In genomic region chr19:49507803-49508494, GRCh38 we compare ENCODE assay signal across 24 cellular contexts. TPM values are rescaled to one million over a fixed set of nuclear protein-coding genes. Genes with fewer than 3 reads are reported as not detected.
DNase-seq lines count a peak whose midpoint lies in the region; ATAC-seq, FAIRE-seq and TF ChIP-seq lines count a peak whose summit lies in the region.
"Had no signal": no experiment of that assay in that cellular context is flagged by ENCODE, and none has a peak within 500 bp of the region (broad histone marks: within the 10 kb centered on the region; RNA-seq: fewer than 3 reads in every experiment).

No MANE protein-coding gene starts in this region.

- no peak overlapping the region for H2BK20ac ChIP-seq in H9 (ENCODE audit: low read depth, low read length, poor library complexity, severe bottlenecking)

- H3K23me2 ChIP-seq in H9 (ENCODE audit: insufficient read length, low read depth, low read length, poor library complexity, severe bottlenecking): peaks cover 6% of the 10 kb centered on the region

- H3K56ac ChIP-seq in H9 (ENCODE audit: insufficient read length, low read depth, low read length): no peak overlapping the region

- peaks cover 9 to 34% (median 20%) of the 10 kb centered on the region in 4 donors for H3K4me1 Mint-ChIP-seq in CD4-positive, CD25-positive, alpha-beta regulatory T cell
- H3K4me1 Mint-ChIP-seq in H9: peaks cover 12 to 16% of the 10 kb centered on the region in 2 experiments
- H3K4me1 Mint-ChIP-seq in astrocyte (ENCODE audit: low read depth, unreplicated experiment): peaks cover 5% of the 10 kb centered on the region
- H3K4me1 Mint-ChIP-seq in HFFc6 (ENCODE audit: low read depth): peaks cover 16% of the 10 kb centered on the region

- H3K18ac ChIP-seq in H9 (ENCODE audit: insufficient read length, low read depth, low read length): no peak overlapping the region
- H3K18ac ChIP-seq in neuronal stem cell (ENCODE audit: low read length): no peak overlapping the region

- H2BK120ac ChIP-seq in H9 (ENCODE audit: low read depth, low read length, poor library complexity, severe bottlenecking): no peak overlapping the region
- no peak overlapping the region for H2BK120ac ChIP-seq in neuronal stem cell (ENCODE audit: low read depth, low read length)

- H3K14ac ChIP-seq in H9 (ENCODE audit: insufficient read depth, low read length) (no peak overlapping the region), neuronal stem cell (ENCODE audit: low read length) (no peak overlapping the region)

- H4K5ac ChIP-seq in H9 (ENCODE audit: insufficient read length, low read depth, low read length): no peak overlapping the region

- H3K27ac Mint-ChIP-seq in CD4-positive, CD25-positive, alpha-beta regulatory T cell: peak overlapping the region in 2 of 3 donors; percentile 14 to 60
- H3K27ac Mint-ChIP-seq in H9 (peak overlapping the region in 2 of 3 experiments; percentile 20 to 49; a peak in 2 of 7 replicates), astrocyte (ENCODE audit: unreplicated experiment) (peak overlapping the region; percentile 18), HFFc6 (no peak overlapping the region)
- H3K27ac Mint-ChIP-seq: memory B cell had no signal

- no peaks in the 10 kb centered on the region for H3K9me3 ChIP-seq in CD4-positive, CD25-positive, alpha-beta regulatory T cell (ENCODE audit: control insufficient read depth in 2 of 2, low read length in 2 of 2)
- no peaks in the 10 kb centered on the region for H3K9me3 ChIP-seq in H9 (ENCODE audit: control insufficient read depth, low read depth, low read length)
- no peaks in the 10 kb centered on the region for H3K9me3 ChIP-seq in astrocyte (ENCODE audit: insufficient read depth, low read depth, low read length)
- no peaks in the 10 kb centered on the region for H3K9me3 ChIP-seq in neuronal stem cell (replicated peaks in 1 of 2; ENCODE audit: control insufficient read depth in 2 of 2, insufficient read depth in 1 of 2, low read depth in 1 of 2, low read length in 2 of 2)
- H3K9me3 ChIP-seq: gastrocnemius medialis had no signal

- H2BK12ac ChIP-seq in H9 (ENCODE audit: insufficient read length, low read depth, low read length) (no peak overlapping the region), neuronal stem cell (ENCODE audit: low read length) (no peak overlapping the region)

- H3K9me3 Mint-ChIP-seq in CD4-positive, CD25-positive, alpha-beta regulatory T cell: no peaks in the 10 kb centered on the region
- no peaks in the 10 kb centered on the region; a peak in 2 of 5 replicates for H3K9me3 Mint-ChIP-seq in H9
- H3K9me3 Mint-ChIP-seq in astrocyte (ENCODE audit: unreplicated experiment): peaks cover 2% of the 10 kb centered on the region
- no peaks in the 10 kb centered on the region for H3K9me3 Mint-ChIP-seq in HFFc6
- H3K9me3 Mint-ChIP-seq: memory B cell had no signal

- no peak overlapping the region for H2BK5ac ChIP-seq in H9 (ENCODE audit: insufficient read length, low read length)
- no peak overlapping the region for H2BK5ac ChIP-seq in neuronal stem cell (ENCODE audit: low read length)

- TF ChIP-seq CTCF in H9 (conservative IDR thresholded peaks at IDR 0.05) (no peak), astrocyte (IDR thresholded peaks at IDR 0.05; ENCODE audit: insufficient read depth, low read depth, low read length) (no peak), HFFc6 (IDR thresholded peaks at IDR 0.05) (no peak)

- H3K79me1 ChIP-seq in H9 (ENCODE audit: insufficient read depth, low read depth, low read length, poor library complexity, severe bottlenecking): no peaks in the 10 kb centered on the region
- H3K79me1 ChIP-seq in neuronal stem cell (ENCODE audit: low read depth, low read length): peaks cover 1% of the 10 kb centered on the region

- H2BK15ac ChIP-seq in H9 (ENCODE audit: low read depth, low read length) (no peak overlapping the region), neuronal stem cell (ENCODE audit: low read length) (no peak overlapping the region)

- no peak for ATAC-seq in CD4-positive, CD25-positive, alpha-beta regulatory T cell (ENCODE audit: low read depth in 2 of 2)
- ATAC-seq: activated CD4-positive, CD25-positive, alpha-beta regulatory T cell treated with anti-CD3 and anti-CD28 coated beads, Interleukin-2, amount 50 U/mL, for 24 hours; gastrocnemius medialis had no signal

- no peak for FAIRE-seq in astrocyte (lab: Jason Lieb, UNC)
- FAIRE-seq: D721Med, endometrium had no signal

- no peak overlapping the region for H3K4me3 ChIP-seq in CD4-positive, CD25-positive, alpha-beta regulatory T cell (ENCODE audit: low read depth, low read length)
- no peak overlapping the region for H3K4me3 ChIP-seq in astrocyte (ENCODE audit: insufficient read depth, low read depth, low read length)
- H3K4me3 ChIP-seq in neuronal stem cell (ENCODE audit: low read length in 2 of 2): no peak overlapping the region
- H3K4me3 ChIP-seq: gastrocnemius medialis, skin epidermis had no signal

- no peaks in the 10 kb centered on the region for H3K36me3 ChIP-seq in CD4-positive, CD25-positive, alpha-beta regulatory T cell (ENCODE audit: control insufficient read depth, insufficient read depth, low read length)
- no peaks in the 10 kb centered on the region for H3K36me3 ChIP-seq in astrocyte (ENCODE audit: insufficient read depth, low read length)
- no peaks in the 10 kb centered on the region for H3K36me3 ChIP-seq in neuronal stem cell (replicated peaks in 1 of 2; ENCODE audit: control insufficient read depth in 2 of 2, insufficient read depth in 2 of 2, low read length in 2 of 2)
- H3K36me3 ChIP-seq: gastrocnemius medialis had no signal

- no peak for DNase-seq in CD4-positive, CD25-positive, alpha-beta regulatory T cell
- DNase-seq in H9 (no peak), astrocyte (ENCODE audit: low read depth) (no peak), neuronal stem cell (ENCODE audit: low spot score) (no peak), hypothalamus (lab: John Stamatoyannopoulos, UW) (no peak), glomerular visceral epithelial cell (ENCODE audit: extremely low spot score) (no peak), HFFc6 (no peak)
- DNase-seq: activated CD4-positive, alpha-beta T cell treated with anti-CD3 and anti-CD28 coated beads, Interleukin-2, amount 50 U/mL, for 48 hours; activated gamma-delta T cell treated with Interleukin-2 at 50 U/mL for 16 hours; activated T-cell treated with anti-CD3 and anti-CD28 coated beads for 4 hours; caudate nucleus; gastrocnemius medialis; MV-4-11; NCI-H146; NCI-H510A treated with DMSO at 0.1 percent for 48 hours; occipital lobe; Right ventricle myocardium superior; SW 1271; trophoblast cell had no signal

- H4K20me1 ChIP-seq in H9 (ENCODE audit: control insufficient read depth, insufficient read depth, insufficient read length) (no peaks in the 10 kb centered on the region), astrocyte (ENCODE audit: insufficient read depth, low read length) (no peaks in the 10 kb centered on the region)

- H3K79me2 ChIP-seq in H9 (ENCODE audit: insufficient read depth, low read length) (no peaks in the 10 kb centered on the region), astrocyte (ENCODE audit: insufficient read depth, low read length) (no peaks in the 10 kb centered on the region)

- H4K91ac ChIP-seq in H9 (ENCODE audit: insufficient read length, low read depth, low read length) (no peak overlapping the region), neuronal stem cell (ENCODE audit: low read depth, low read length, poor library complexity) (no peak overlapping the region)

- H4K8ac ChIP-seq in H9 (replicated peaks; ENCODE audit: insufficient read length, low read depth, low read length) (no peak overlapping the region), neuronal stem cell (ENCODE audit: low read depth, low read length) (no peak overlapping the region)

- peak overlapping the region in 1 of 4 donors; percentile 54 for H3K4me3 Mint-ChIP-seq in CD4-positive, CD25-positive, alpha-beta regulatory T cell
- H3K4me3 Mint-ChIP-seq in H9 (no peak overlapping the region; a peak in 1 of 5 replicates), astrocyte (ENCODE audit: unreplicated experiment) (peak overlapping the region; percentile 62), HFFc6 (no peak overlapping the region)
- H3K4me3 Mint-ChIP-seq: memory B cell had no signal

- no CpG with 5 or more reads among the region's 12 CpGs for WGBS in H9 (ENCODE audit: extremely low coverage, insufficient read length, low lambda C conversion rate)
- WGBS in neuronal stem cell (ENCODE audit: extremely low coverage in 2 of 2, insufficient read length in 2 of 2, insufficient replicate concordance in 1 of 2), 2 donors: no CpG with 5 or more reads among the region's 12 CpGs

- peaks cover 30% of the 10 kb centered on the region for H3K4me1 ChIP-seq in CD4-positive, CD25-positive, alpha-beta regulatory T cell (ENCODE audit: control insufficient read depth, insufficient read depth, low read length, poor library complexity, severe bottlenecking)
- H3K4me1 ChIP-seq in H9 (ENCODE audit: insufficient read depth, low read length) (no peaks in the 10 kb centered on the region), astrocyte (ENCODE audit: insufficient read depth, low read length) (peaks cover 10% of the 10 kb centered on the region), neuronal stem cell (ENCODE audit: control insufficient read depth in 2 of 2, insufficient read depth in 1 of 2, low read depth in 1 of 2, low read length in 2 of 2) (peaks cover 4 to 16% of the 10 kb centered on the region in 2 donors)

- H3T11ph ChIP-seq in H9 (ENCODE audit: low read length): no peak overlapping the region

- H3K9ac ChIP-seq in H9 (ENCODE audit: extremely low read depth, insufficient read length, low read length) (no peak overlapping the region), astrocyte (ENCODE audit: low read length) (no peak overlapping the region), neuronal stem cell (ENCODE audit: low read depth, low read length, poor library complexity) (no peak overlapping the region)

- H3K27ac ChIP-seq in CD4-positive, CD25-positive, alpha-beta regulatory T cell (ENCODE audit: insufficient read depth, low read length, poor library complexity, severe bottlenecking): no peak overlapping the region
- no peak overlapping the region for H3K27ac ChIP-seq in H9 (ENCODE audit: insufficient read length, low read depth, low read length)
- H3K27ac ChIP-seq in astrocyte (ENCODE audit: low read depth, low read length): no peak overlapping the region
- no peak overlapping the region for H3K27ac ChIP-seq in neuronal stem cell (replicated peaks; ENCODE audit: low read length)
- H3K27ac ChIP-seq: gastrocnemius medialis, skin epidermis had no signal

- no peak overlapping the region for H3K4me2 ChIP-seq in H9 (ENCODE audit: insufficient read depth, insufficient read length, low read length)
- H3K4me2 ChIP-seq in astrocyte (ENCODE audit: low read length): no peak overlapping the region
- H3K4me2 ChIP-seq in neuronal stem cell (ENCODE audit: insufficient read depth, low read length, poor library complexity, severe bottlenecking): no peak overlapping the region

- H2AK5ac ChIP-seq in H9 (ENCODE audit: insufficient read length, low read length): no peak overlapping the region
- H2AK5ac ChIP-seq in neuronal stem cell (ENCODE audit: low read depth, low read length): no peak overlapping the region

- no peaks in the 10 kb centered on the region for H3K27me3 ChIP-seq in CD4-positive, CD25-positive, alpha-beta regulatory T cell (ENCODE audit: control insufficient read depth, insufficient read depth, low read length)
- H3K27me3 ChIP-seq in H9 (ENCODE audit: insufficient read depth, low read length) (no peaks in the 10 kb centered on the region), astrocyte (ENCODE audit: insufficient read depth, low read length) (no peaks in the 10 kb centered on the region), neuronal stem cell (ENCODE audit: control insufficient read depth in 3 of 3, insufficient read depth in 3 of 3, low read depth in 1 of 3, low read length in 3 of 3) (no peaks in the 10 kb centered on the region)
- H3K27me3 ChIP-seq: gastrocnemius medialis had no signal

- H2AFZ ChIP-seq in H9 (ENCODE audit: low read length) (no peak overlapping the region), astrocyte (ENCODE audit: low read depth, low read length) (no peak overlapping the region), neuronal stem cell (ENCODE audit: low read length) (peak overlapping the region; percentile 45)

- no peaks in the 10 kb centered on the region for H3K27me3 Mint-ChIP-seq in CD4-positive, CD25-positive, alpha-beta regulatory T cell
- H3K27me3 Mint-ChIP-seq in H9 (ENCODE audit: low read depth) (peaks cover 4% of the 10 kb centered on the region; the same call in 1 of the 2 replicates), astrocyte (ENCODE audit: low read depth, unreplicated experiment) (peaks cover 3% of the 10 kb centered on the region), HFFc6 (ENCODE audit: insufficient read depth) (0 out of 2 replicates have a peak, but pooled peaks cover 2% of the 10 kb centered on the region)
- H3K27me3 Mint-ChIP-seq: memory B cell had no signal

- peaks cover 3% of the 10 kb centered on the region for H3K36me3 Mint-ChIP-seq in CD4-positive, CD25-positive, alpha-beta regulatory T cell
- no peaks in the 10 kb centered on the region; a peak in 1 of 7 replicates for H3K36me3 Mint-ChIP-seq in H9 (ENCODE audit: insufficient read depth in 1 of 3, low read depth in 3 of 3)
- H3K36me3 Mint-ChIP-seq in astrocyte (ENCODE audit: low read depth, unreplicated experiment): peaks cover 2% of the 10 kb centered on the region
- H3K36me3 Mint-ChIP-seq in HFFc6 (ENCODE audit: low read depth): no peaks in the 10 kb centered on the region
- H3K36me3 Mint-ChIP-seq: memory B cell had no signal

- H3K23ac ChIP-seq in H9 (ENCODE audit: insufficient read length, low read depth, low read length): no peak overlapping the region
- no peak overlapping the region for H3K23ac ChIP-seq in neuronal stem cell (ENCODE audit: low read depth, low read length, poor library complexity)

- H3K4ac ChIP-seq in H9 (ENCODE audit: low read depth, low read length): no peak overlapping the region
- H3K4ac ChIP-seq in neuronal stem cell (ENCODE audit: low read length): no peak overlapping the region

RNA-seq across cellular contexts. Expression of gene FCGRT, which starts 4.5 kb away (rescaled TPM):
- 23.3 TPM for total RNA-seq in CD4-positive, CD25-positive, alpha-beta regulatory T cell
- polyA plus RNA-seq in CD4-positive, CD25-positive, alpha-beta regulatory T cell: 10 to 100 TPM; 43.0 to 63.0 (median 49.8) TPM
- total RNA-seq in H9 (2021) (41.1 and 45.4 TPM in 2 replicates), astrocyte (32.2 and 40.6 TPM in 2 replicates)
- 32.8 TPM for polyA plus RNA-seq in neuronal stem cell (2013, experiment 1 of 2)
- 29.3 TPM for polyA plus RNA-seq in neuronal stem cell (2013, experiment 2 of 2)
- 10 to 100 TPM; 33.2 to 39.3 (median 37.4) TPM for total RNA-seq in HFFc6 (2021; fragmentation: NEBNext Ultra II Directional; extraction: Animal tissue kit (Norgen Biotek cat#: 25700))

RNA-seq across cellular contexts. Expression of gene RPS11, which starts 11.7 kb away (rescaled TPM):
- total RNA-seq in CD4-positive, CD25-positive, alpha-beta regulatory T cell: 2,000 TPM
- polyA plus RNA-seq in CD4-positive, CD25-positive, alpha-beta regulatory T cell: 1,000 to 10,000 TPM; 1,810 to 2,513 (median 2,330) TPM
- 2,503 and 2,512 TPM in 2 replicates for total RNA-seq in H9 (2021)
- 1,263 and 1,399 TPM in 2 replicates for total RNA-seq in astrocyte
- 5,708 TPM for polyA plus RNA-seq in neuronal stem cell (2013, experiment 1 of 2)
- 5,584 TPM for polyA plus RNA-seq in neuronal stem cell (2013, experiment 2 of 2)
- 1,000 to 10,000 TPM; 1,343 to 1,545 (median 1,429) TPM for total RNA-seq in HFFc6 (2021; fragmentation: NEBNext Ultra II Directional; extraction: Animal tissue kit (Norgen Biotek cat#: 25700))

RNA-seq across cellular contexts. Expression of gene RCN3, which starts 19.9 kb away (rescaled TPM):
- 3.6 TPM for total RNA-seq in CD4-positive, CD25-positive, alpha-beta regulatory T cell
- 1 to 10 TPM; 1.5 to 5.5 (median 2.5) TPM for polyA plus RNA-seq in CD4-positive, CD25-positive, alpha-beta regulatory T cell
- total RNA-seq in H9 (2021) (14.5 and 15.0 TPM in 2 replicates), astrocyte (20.2 and 27.5 TPM in 2 replicates)
- polyA plus RNA-seq in neuronal stem cell (2013, experiment 1 of 2): 6.8 TPM
- polyA plus RNA-seq in neuronal stem cell (2013, experiment 2 of 2): 7.0 TPM
- 100 to 1,000 TPM; 117 to 316 (median 287) TPM for total RNA-seq in HFFc6 (2021; fragmentation: NEBNext Ultra II Directional; extraction: Animal tissue kit (Norgen Biotek cat#: 25700))

RNA-seq across cellular contexts. Expression of gene RPL13A, which starts 20.5 kb away (rescaled TPM):
- total RNA-seq in CD4-positive, CD25-positive, alpha-beta regulatory T cell: 3,622 TPM
- polyA plus RNA-seq in CD4-positive, CD25-positive, alpha-beta regulatory T cell: 1,000 to 10,000 TPM; 1,768 to 2,996 (median 2,546) TPM
- 3,286 and 3,356 TPM in 2 replicates for total RNA-seq in H9 (2021)
- 2,066 and 2,119 TPM in 2 replicates for total RNA-seq in astrocyte
- 6,856 TPM for polyA plus RNA-seq in neuronal stem cell (2013, experiment 1 of 2)
- 6,819 TPM for polyA plus RNA-seq in neuronal stem cell (2013, experiment 2 of 2)
- total RNA-seq in HFFc6 (2021; fragmentation: NEBNext Ultra II Directional; extraction: Animal tissue kit (Norgen Biotek cat#: 25700)): 1,000 to 10,000 TPM; 2,015 to 2,373 (median 2,179) TPM

RNA-seq across cellular contexts. Expression of gene FLT3LG, which starts 33.9 kb away (rescaled TPM):
- 250 TPM for total RNA-seq in CD4-positive, CD25-positive, alpha-beta regulatory T cell
- polyA plus RNA-seq in CD4-positive, CD25-positive, alpha-beta regulatory T cell: 100 to 1,000 TPM; 103 to 154 (median 112) TPM
- total RNA-seq in H9 (2021) (2.1 and 2.6 TPM in 2 replicates), astrocyte (0.38 TPM in 1 of 2 replicates, not detected in the other)
- polyA plus RNA-seq in neuronal stem cell (2013, experiment 1 of 2): 2.0 TPM
- 2.1 TPM for polyA plus RNA-seq in neuronal stem cell (2013, experiment 2 of 2)
- total RNA-seq in HFFc6 (2021; fragmentation: NEBNext Ultra II Directional; extraction: Animal tissue kit (Norgen Biotek cat#: 25700)): 10 to 100 TPM in 2 of 6 experiments, 1 to 10 TPM in 4; 4.9 to 12.5 (median 9.4) TPM
- total RNA-seq: occipital lobe had no signal
